Comparison of ENCODE assay signal across 25 cellular contexts in the genomic region with DNA sequence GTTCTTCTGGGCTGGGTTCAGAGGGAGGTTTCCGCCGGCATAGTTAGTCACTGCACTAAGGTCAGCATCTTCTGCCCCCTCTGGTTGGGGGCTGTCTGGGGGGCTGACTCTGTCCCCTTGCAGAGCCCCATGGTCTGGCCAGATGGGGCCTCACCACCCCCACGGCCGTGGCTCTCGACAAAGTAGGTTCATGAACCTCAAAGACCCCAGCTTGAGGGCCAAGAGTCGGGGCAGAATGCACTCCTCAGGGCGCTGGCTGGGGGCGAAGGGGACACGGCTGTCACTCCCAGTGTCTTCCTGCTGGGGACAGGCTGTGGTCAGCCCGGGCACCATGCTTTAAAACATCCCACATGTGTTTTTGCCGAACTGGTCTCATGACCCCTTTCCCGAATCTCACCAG. TPM values are rescaled to one million over a fixed set of nuclear protein-coding genes. Genes with fewer than 3 reads are reported as not detected.
"Had no signal": no experiment of that assay in that cellular context is flagged by ENCODE, and none has a peak within 500 bp of the region (broad histone marks: within the 10 kb centered on the region; RNA-seq: fewer than 3 reads in every experiment).

No MANE protein-coding gene starts in this region.

- DNase-seq: activated CD4-positive, alpha-beta memory T cell treated with anti-CD3 and anti-CD28 coated beads, Interleukin-2, amount 10 ng/mL, durations not matched to agents 7 days and 5 days; activated CD4-positive, alpha-beta T cell treated with anti-CD3 and anti-CD28 coated beads, Interleukin-2, amount 10 ng/mL, durations not matched to agents 24 days and 14 days; activated effector memory CD4-positive, alpha-beta T cell treated with Interleukin-2 at 50 U/mL for 16 hours; activated naive CD4-positive, alpha-beta T cell treated with anti-CD3 and anti-CD28 coated beads for 36 hours; activated naive CD8-positive, alpha-beta T cell treated with anti-CD3 and anti-CD28 coated beads, Interleukin-2, amount 10 ng/mL, durations not matched to agents 7 days and 5 days; activated T-cell treated with anti-CD3 and anti-CD28 coated beads, Interleukin-2, amount 50 U/mL, for 72 hours; amniotic stem cell; effector CD4-positive, alpha-beta T cell; immature natural killer cell; kidney glomerular epithelial cell; mammary epithelial cell; naive thymus-derived CD8-positive, alpha-beta T cell; spleen; stimulated activated CD4-positive, alpha-beta T cell treated with anti-CD3 and anti-CD28 coated beads, Interleukin-4, amount 100 ng/mL, for 24 hours; stimulated activated naive CD4-positive, alpha-beta T cell treated with Interleukin-2 at 50 U/mL for 16 hours; SW 1271; upper lobe of right lung had no signal

- H3K4me1 ChIP-seq: left lung, parathyroid adenoma, upper lobe of right lung had no signal

- H3K27ac ChIP-seq: hepatocyte, left lung, parathyroid adenoma, spleen, upper lobe of right lung, VCaP had no signal

- H3K27me3 ChIP-seq: hepatocyte, upper lobe of right lung had no signal

- H3K4me3 ChIP-seq: hepatocyte, left lung, spleen, upper lobe of right lung had no signal

- H3K9me3 ChIP-seq: left lung, spleen, upper lobe of right lung had no signal

- H3K36me3 ChIP-seq: left lung, spleen, upper lobe of right lung had no signal

- ATAC-seq: activated CD4-positive, CD25-positive, alpha-beta regulatory T cell treated with anti-CD3 and anti-CD28 coated beads, Interleukin-2, amount 50 U/mL, for 24 hours; activated T-cell treated with anti-CD3 and anti-CD28 coated beads, Interleukin-2, amount 50 U/mL, for 72 hours; left lung; naive thymus-derived CD8-positive, alpha-beta T cell; sciatic nerve; upper lobe of right lung had no signal

RNA-seq across cellular contexts. Expression of a gene that starts 20.8 kb away (rescaled TPM):
- total RNA-seq: activated CD4-positive, alpha-beta memory T cell treated with anti-CD3 and anti-CD28 coated beads, Interleukin-2, amount 10 ng/mL, durations not matched to agents 7 days and 5 days; activated CD4-positive, alpha-beta T cell treated with anti-CD3 and anti-CD28 coated beads, Interleukin-2, amount 10 ng/mL, durations not matched to agents 24 days and 14 days; activated naive CD4-positive, alpha-beta T cell treated with anti-CD3 and anti-CD28 coated beads for 36 hours; activated naive CD8-positive, alpha-beta T cell treated with anti-CD3 and anti-CD28 coated beads, Interleukin-2, amount 10 ng/mL, durations not matched to agents 7 days and 5 days; activated T-cell treated with anti-CD3 and anti-CD28 coated beads, Interleukin-2, amount 50 U/mL, for 72 hours; fibroblast of villous mesenchyme; naive thymus-derived CD8-positive, alpha-beta T cell; T-helper 2 cell treated with Interferon-gamma antibody and Interleukin-4, amounts not matched to agents 100 ng/mL and 5 ng/mL, for 36 hours had no signal
